Comparison of ENCODE assay signal across 12 cellular contexts in the genomic region with DNA sequence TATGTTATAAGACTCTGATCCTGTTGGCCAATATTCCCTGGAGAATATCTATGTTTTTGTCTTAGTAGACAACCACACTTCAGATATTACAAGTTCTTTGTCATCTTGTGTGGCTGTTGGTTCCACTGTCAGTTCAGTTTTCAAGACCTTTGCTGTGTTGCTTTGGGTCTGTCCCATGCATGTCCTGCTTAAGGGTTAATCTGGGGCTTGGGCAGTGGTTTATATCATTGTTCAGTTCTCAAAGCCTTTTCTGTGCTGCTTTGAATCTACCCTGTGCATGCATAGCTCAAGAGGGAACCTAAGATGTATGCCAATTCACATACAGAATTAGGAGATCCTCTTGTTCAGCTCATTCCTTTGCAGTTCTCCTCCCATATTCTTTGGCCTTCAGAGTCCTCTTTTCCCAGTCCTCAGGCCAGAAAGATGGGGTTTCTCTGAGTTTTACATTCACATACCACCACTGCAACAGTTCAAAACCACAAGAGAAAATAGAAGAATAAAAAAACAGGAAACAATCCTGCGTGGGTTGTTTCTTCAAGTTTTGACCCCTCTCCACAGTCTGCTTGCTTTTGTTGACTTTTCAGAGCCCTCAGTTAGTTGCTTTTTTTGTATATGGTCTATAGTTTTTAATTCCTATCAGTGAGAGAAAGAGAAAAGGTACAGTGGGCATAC. TPM values are rescaled to one million over a fixed set of nuclear protein-coding genes. Genes with fewer than 3 reads are reported as not detected.
DNase-seq lines count a peak whose midpoint lies in the region; ATAC-seq, FAIRE-seq and TF ChIP-seq lines count a peak whose summit lies in the region.
"Had no signal": no experiment of that assay in that cellular context is flagged by ENCODE, and none has a peak within 500 bp of the region (broad histone marks: within the 10 kb centered on the region; RNA-seq: fewer than 3 reads in every experiment).

No MANE protein-coding gene starts in this region.

- H3K4me3 Mint-ChIP-seq in activated CD4-positive, alpha-beta memory T cell treated with anti-CD3 and anti-CD28 coated beads, Interleukin-2, amount 10 ng/mL, durations not matched to agents 7 days and 5 days: no peak overlapping the region
- no peak overlapping the region for H3K4me3 Mint-ChIP-seq in nephron progenitor cell

- no peak for TF ChIP-seq POLR2A in GM12891 (IDR thresholded peaks at IDR 0.05; ENCODE audit: low read depth, low read length)

- no peak for TF ChIP-seq CTCF in nephron progenitor cell (IDR thresholded peaks at IDR 0.05)

- FAIRE-seq in GM12891 (lab: Jason Lieb, UNC): peak; percentile 65
- no peak for FAIRE-seq in frontal cortex (lab: Jason Lieb, UNC)

- ATAC-seq in HG02938 (IDR thresholded peaks at IDR 0.05; ENCODE audit: unreplicated experiment) (peak; percentile 51), GM21390 (IDR thresholded peaks at IDR 0.05; ENCODE audit: unreplicated experiment) (no peak), HG02884 (IDR thresholded peaks at IDR 0.05; ENCODE audit: unreplicated experiment) (no peak)
- ATAC-seq: activated CD4-positive, CD25-positive, alpha-beta regulatory T cell treated with anti-CD3 and anti-CD28 coated beads, Interleukin-2, amount 50 U/mL, for 24 hours had no signal

- no peak for DNase-seq in GM12891 (ENCODE audit: insufficient read length, low spot score)
- no peak for DNase-seq in activated CD4-positive, alpha-beta memory T cell treated with anti-CD3 and anti-CD28 coated beads, Interleukin-2, amount 10 ng/mL, durations not matched to agents 7 days and 5 days
- DNase-seq in nephron progenitor cell: no peak
- no peak for DNase-seq in frontal cortex (ENCODE audit: low spot score in 2 of 2)
- DNase-seq: activated naive CD4-positive, alpha-beta T cell; foreskin fibroblast; NCI-H82 had no signal

- H3K36me3 Mint-ChIP-seq in activated CD4-positive, alpha-beta memory T cell treated with anti-CD3 and anti-CD28 coated beads, Interleukin-2, amount 10 ng/mL, durations not matched to agents 7 days and 5 days (ENCODE audit: low read depth): peaks cover 74% of the 10 kb centered on the region
- peaks cover 74% of the 10 kb centered on the region for H3K36me3 Mint-ChIP-seq in nephron progenitor cell (ENCODE audit: low read depth)

- no peaks in the 10 kb centered on the region for H3K27me3 Mint-ChIP-seq in activated CD4-positive, alpha-beta memory T cell treated with anti-CD3 and anti-CD28 coated beads, Interleukin-2, amount 10 ng/mL, durations not matched to agents 7 days and 5 days
- no peaks in the 10 kb centered on the region for H3K27me3 Mint-ChIP-seq in nephron progenitor cell (ENCODE audit: low read depth, poor library complexity)

- POLR2A ChIA-PET in activated CD4-positive, alpha-beta memory T cell treated with anti-CD3 and anti-CD28 coated beads, Interleukin-2, amount 10 ng/mL, durations not matched to agents 7 days and 5 days (lab: Charles Lee): interaction anchor here (0.7 to 1.0 kb wide), 3 partner anchors 22 to 720 kb away, joined by 3 read pairs; no protein-coding TSS in a partner anchor

- peaks cover 38% of the 10 kb centered on the region for H3K4me1 Mint-ChIP-seq in activated CD4-positive, alpha-beta memory T cell treated with anti-CD3 and anti-CD28 coated beads, Interleukin-2, amount 10 ng/mL, durations not matched to agents 7 days and 5 days
- no peaks in the 10 kb centered on the region for H3K4me1 Mint-ChIP-seq in nephron progenitor cell

- H3K27ac Mint-ChIP-seq in activated CD4-positive, alpha-beta memory T cell treated with anti-CD3 and anti-CD28 coated beads, Interleukin-2, amount 10 ng/mL, durations not matched to agents 7 days and 5 days: peak overlapping the region; percentile 79
- peak overlapping the region; percentile 40 for H3K27ac Mint-ChIP-seq in nephron progenitor cell

- CTCF ChIA-PET in activated CD4-positive, alpha-beta memory T cell treated with anti-CD3 and anti-CD28 coated beads, Interleukin-2, amount 10 ng/mL, durations not matched to agents 7 days and 5 days (lab: Charles Lee): no interaction called here

- no peaks in the 10 kb centered on the region for H3K9me3 Mint-ChIP-seq in activated CD4-positive, alpha-beta memory T cell treated with anti-CD3 and anti-CD28 coated beads, Interleukin-2, amount 10 ng/mL, durations not matched to agents 7 days and 5 days
- no peaks in the 10 kb centered on the region for H3K9me3 Mint-ChIP-seq in nephron progenitor cell

TF ChIP-seq in GM12891, 5 proteins besides CTCF, POLR2A, EP300 and RAD21:
- TF ChIP-seq SPI1 (IDR thresholded peaks at IDR 0.05; ENCODE audit: low read depth, low read length) (no peak), POU2F2 (IDR thresholded peaks at IDR 0.05; ENCODE audit: low read depth, low read length) (no peak), TAF1 (IDR thresholded peaks at IDR 0.05; ENCODE audit: low read depth, low read length) (no peak), POLR2AphosphoS5 (IDR thresholded peaks at IDR 0.05; ENCODE audit: low read depth, low read length) (no peak), PAX5 (IDR thresholded peaks at IDR 0.05; ENCODE audit: insufficient read depth, low read length, severe bottlenecking) (no peak)

RNA-seq across cellular contexts. Expression of a gene that starts 21.6 kb away (rescaled TPM):
- polyA plus RNA-seq in GM12891 (2012; ENCODE audit: low read depth, missing spikeins): 35.6 TPM
- total RNA-seq in activated CD4-positive, alpha-beta memory T cell treated with anti-CD3 and anti-CD28 coated beads, Interleukin-2, amount 10 ng/mL, durations not matched to agents 7 days and 5 days: 10 to 100 TPM; 73.2 to 73.8 TPM
- total RNA-seq in frontal cortex: 11.4 TPM

RNA-seq across cellular contexts. Expression of a gene that starts 56.4 kb away (rescaled TPM):
- polyA plus RNA-seq in GM12891 (2012; ENCODE audit: low read depth, missing spikeins): 1.3 TPM
- total RNA-seq in activated CD4-positive, alpha-beta memory T cell treated with anti-CD3 and anti-CD28 coated beads, Interleukin-2, amount 10 ng/mL, durations not matched to agents 7 days and 5 days: under 1 TPM; 0.20 to 0.65 TPM
- 11.8 TPM for total RNA-seq in frontal cortex
- total RNA-seq: SK-MEL-5 had no signal
